In the genomic region with DNA sequence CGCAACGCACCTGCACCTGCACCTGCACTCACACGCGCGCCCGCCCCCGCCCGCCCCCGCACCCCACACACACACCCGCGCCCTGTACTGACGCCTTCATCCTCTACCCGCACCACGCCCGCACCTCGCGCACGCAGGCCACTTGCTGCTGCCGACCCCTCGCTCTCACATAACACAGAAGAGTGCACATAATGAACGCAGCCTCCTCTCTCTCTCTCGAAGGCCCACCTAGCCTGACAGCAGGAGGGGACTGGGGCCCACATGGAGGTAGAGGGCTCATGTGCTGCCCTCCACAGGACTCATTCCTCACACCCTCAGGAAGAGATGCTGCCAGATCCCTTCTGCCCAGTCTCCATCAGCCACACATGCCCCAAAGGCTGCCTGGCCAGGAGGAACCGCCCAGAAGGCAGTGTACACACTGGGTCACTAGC, we compare ENCODE assay signal across 9 cellular contexts. TPM values are rescaled to one million over a fixed set of nuclear protein-coding genes. Genes with fewer than 3 reads are reported as not detected.
DNase-seq lines count a peak whose midpoint lies in the region; ATAC-seq, FAIRE-seq and TF ChIP-seq lines count a peak whose summit lies in the region.
"Had no signal": no experiment of that assay in that cellular context is flagged by ENCODE, and none has a peak within 500 bp of the region (broad histone marks: within the 10 kb centered on the region; RNA-seq: fewer than 3 reads in every experiment).

No MANE protein-coding gene starts in this region.

- no peaks in the 10 kb centered on the region for H3K36me3 Mint-ChIP-seq in CD4-positive, alpha-beta memory T cell
- H3K36me3 Mint-ChIP-seq in IgD-negative memory B cell: peaks cover 4% of the 10 kb centered on the region
- no peaks in the 10 kb centered on the region for H3K36me3 Mint-ChIP-seq in activated T-helper 1 cell treated with anti-CD3 and anti-CD28 coated beads, Interleukin-12 subunit alpha, Interleukin-12 subunit beta, Interleukin-2, Interleukin-4 antibody, amounts not matched to agents 30 ng/mL and 10 ng/mL and 1 ng/mL, durations not matched to agents 14 hours and 24 hours and 36 hours (ENCODE audit: low read depth)

- peaks cover 20 to 32% of the 10 kb centered on the region in 2 donors for H3K27me3 Mint-ChIP-seq in CD4-positive, alpha-beta memory T cell
- peaks cover 39% of the 10 kb centered on the region for H3K27me3 Mint-ChIP-seq in IgD-negative memory B cell
- H3K27me3 Mint-ChIP-seq in activated T-helper 1 cell treated with anti-CD3 and anti-CD28 coated beads, Interleukin-12 subunit alpha, Interleukin-12 subunit beta, Interleukin-2, Interleukin-4 antibody, amounts not matched to agents 30 ng/mL and 10 ng/mL and 1 ng/mL, durations not matched to agents 14 hours and 24 hours and 36 hours (ENCODE audit: insufficient read depth): peaks cover 36% of the 10 kb centered on the region

- TF ChIP-seq EP300 in stomach (IDR thresholded peaks at IDR 0.05): no peak

- no peak for TF ChIP-seq CTCF in lung (IDR thresholded peaks at IDR 0.05; ENCODE audit: control extremely low read depth, extremely low read depth)
- no peak for TF ChIP-seq CTCF in stomach (IDR thresholded peaks at IDR 0.05)

- ATAC-seq in lung (ENCODE audit: insufficient read depth, low FRiP score): no peak
- no peak for ATAC-seq in HG02970 (IDR thresholded peaks at IDR 0.05; ENCODE audit: low FRiP score, unreplicated experiment)
- ATAC-seq in HG03565 (IDR thresholded peaks at IDR 0.05; ENCODE audit: unreplicated experiment): no peak

- H3K4me3 ChIP-seq in CD4-positive, alpha-beta memory T cell (ENCODE audit: low read length in 2 of 2): no peak overlapping the region
- H3K4me3 ChIP-seq in lung (no peak overlapping the region), stomach (peak overlapping the region in 2 of 4 donors; percentile 17 to 33)

- POLR2A ChIA-PET in CD4-positive, alpha-beta memory T cell (lab: Charles Lee; ENCODE audit: partially characterized antibody): no interaction called here

- FAIRE-seq in GM12891 (lab: Jason Lieb, UNC): no peak

- H3K27me3 ChIP-seq in CD4-positive, alpha-beta memory T cell (ENCODE audit: insufficient read depth, low read length): peaks cover 6% of the 10 kb centered on the region
- H3K27me3 ChIP-seq in lung (ENCODE audit: control insufficient read depth, insufficient read depth) (peaks cover 18% of the 10 kb centered on the region), stomach (peaks cover 9 to 66% (median 31%) of the 10 kb centered on the region in 3 donors)

- H3K27ac ChIP-seq in CD4-positive, alpha-beta memory T cell (ENCODE audit: low read depth, low read length): no peak overlapping the region
- no peak overlapping the region for H3K27ac ChIP-seq in lung (ENCODE audit: low read depth in 1 of 2, low read length in 1 of 2)
- H3K27ac ChIP-seq in stomach: no peak overlapping the region

- TF ChIP-seq POLR2A in stomach (IDR thresholded peaks at IDR 0.05) (no peak), GM12891 (IDR thresholded peaks at IDR 0.05; ENCODE audit: low read depth, low read length) (no peak)

- no peaks in the 10 kb centered on the region for H3K36me3 ChIP-seq in CD4-positive, alpha-beta memory T cell (ENCODE audit: insufficient read depth, low read length)
- H3K36me3 ChIP-seq in lung (ENCODE audit: control insufficient read depth in 2 of 2, insufficient read depth in 2 of 2, low read length in 2 of 2) (no peaks in the 10 kb centered on the region), stomach (no peaks in the 10 kb centered on the region)

- H3K4me3 Mint-ChIP-seq in CD4-positive, alpha-beta memory T cell: peak overlapping the region; percentile 33 to 88 (median 72)
- H3K4me3 Mint-ChIP-seq in IgD-negative memory B cell: peak overlapping the region; percentile 17 to 95 (median 81)
- peak overlapping the region; percentile 84 for H3K4me3 Mint-ChIP-seq in activated T-helper 1 cell treated with anti-CD3 and anti-CD28 coated beads, Interleukin-12 subunit alpha, Interleukin-12 subunit beta, Interleukin-2, Interleukin-4 antibody, amounts not matched to agents 30 ng/mL and 10 ng/mL and 1 ng/mL, durations not matched to agents 14 hours and 24 hours and 36 hours

- no peaks in the 10 kb centered on the region for H3K9me3 ChIP-seq in CD4-positive, alpha-beta memory T cell (ENCODE audit: control insufficient read depth in 1 of 2, low read length in 2 of 2)
- no peaks in the 10 kb centered on the region for H3K9me3 ChIP-seq in lung (ENCODE audit: control insufficient read depth in 2 of 2, insufficient read depth in 1 of 2, low read length in 1 of 2)
- no peaks in the 10 kb centered on the region for H3K9me3 ChIP-seq in stomach

- CTCF ChIA-PET in CD4-positive, alpha-beta memory T cell (lab: Charles Lee; ENCODE audit: partially characterized antibody): no interaction called here

- peaks cover 2 to 11% (median 5%) of the 10 kb centered on the region in 4 donors for H3K4me1 Mint-ChIP-seq in CD4-positive, alpha-beta memory T cell
- H3K4me1 Mint-ChIP-seq in IgD-negative memory B cell: peaks cover 0 to 6% (median 3%) of the 10 kb centered on the region in 3 donors
- peaks cover 4% of the 10 kb centered on the region for H3K4me1 Mint-ChIP-seq in activated T-helper 1 cell treated with anti-CD3 and anti-CD28 coated beads, Interleukin-12 subunit alpha, Interleukin-12 subunit beta, Interleukin-2, Interleukin-4 antibody, amounts not matched to agents 30 ng/mL and 10 ng/mL and 1 ng/mL, durations not matched to agents 14 hours and 24 hours and 36 hours (ENCODE audit: low read depth)

- H3K27ac Mint-ChIP-seq in CD4-positive, alpha-beta memory T cell: no peak overlapping the region
- H3K27ac Mint-ChIP-seq in IgD-negative memory B cell: no peak overlapping the region
- H3K27ac Mint-ChIP-seq in activated T-helper 1 cell treated with anti-CD3 and anti-CD28 coated beads, Interleukin-12 subunit alpha, Interleukin-12 subunit beta, Interleukin-2, Interleukin-4 antibody, amounts not matched to agents 30 ng/mL and 10 ng/mL and 1 ng/mL, durations not matched to agents 14 hours and 24 hours and 36 hours: peak overlapping the region; percentile 68

- peaks cover 0 to 5% (median 0%) of the 10 kb centered on the region in 8 donors for H3K9me3 Mint-ChIP-seq in CD4-positive, alpha-beta memory T cell
- H3K9me3 Mint-ChIP-seq in IgD-negative memory B cell: peaks cover 0 to 1% (median 0%) of the 10 kb centered on the region in 3 donors
- no peaks in the 10 kb centered on the region for H3K9me3 Mint-ChIP-seq in activated T-helper 1 cell treated with anti-CD3 and anti-CD28 coated beads, Interleukin-12 subunit alpha, Interleukin-12 subunit beta, Interleukin-2, Interleukin-4 antibody, amounts not matched to agents 30 ng/mL and 10 ng/mL and 1 ng/mL, durations not matched to agents 14 hours and 24 hours and 36 hours

- 1 to 2% methylated on average over 16 to 23 of the region's 23 CpGs for WGBS in lung, 2 donors
- 0 to 5% (median 2%) methylated on average over 3 to 23 of the region's 23 CpGs for whole genome bisulfite sequencing in stomach, 5 donors

- intact Hi-C loops in CD4-positive, alpha-beta memory T cell (cut with micrococcal nuclease): no loop called here
- intact Hi-C loops in activated T-helper 1 cell treated with anti-CD3 and anti-CD28 coated beads, Interleukin-12 subunit alpha, Interleukin-12 subunit beta, Interleukin-2, Interleukin-4 antibody, amounts not matched to agents 30 ng/mL and 10 ng/mL and 1 ng/mL, durations not matched to agents 14 hours and 24 hours and 36 hours (cut with micrococcal nuclease): no loop called here
- intact Hi-C loops in stomach (cut with DNase I; ENCODE audit: low total_unique reads): no loop called here

- DNase-seq in CD4-positive, alpha-beta memory T cell: no peak
- no peak for DNase-seq in activated T-helper 1 cell treated with anti-CD3 and anti-CD28 coated beads, Interleukin-12 subunit alpha, Interleukin-12 subunit beta, Interleukin-2, Interleukin-4 antibody, amounts not matched to agents 30 ng/mL and 10 ng/mL and 1 ng/mL, durations not matched to agents 14 hours and 24 hours and 36 hours (ENCODE audit: low spot score)
- peak; percentile 22 for DNase-seq in lung (ENCODE audit: low spot score)
- no peak for DNase-seq in stomach
- no peak for DNase-seq in GM12891 (ENCODE audit: insufficient read length, low spot score)
- DNase-seq: IMR-90 had no signal

- H3K4me1 ChIP-seq in CD4-positive, alpha-beta memory T cell (ENCODE audit: insufficient read depth, low read length): no peaks in the 10 kb centered on the region
- peaks cover 0 to 4% of the 10 kb centered on the region in 2 donors for H3K4me1 ChIP-seq in lung (ENCODE audit: control insufficient read depth in 2 of 2, insufficient read depth in 2 of 2, low read length in 2 of 2)
- peaks cover 3 to 13% (median 10%) of the 10 kb centered on the region in 4 donors for H3K4me1 ChIP-seq in stomach

TF ChIP-seq in GM12891, 5 proteins besides CTCF, POLR2A, EP300 and RAD21:
- TF ChIP-seq SPI1 (IDR thresholded peaks at IDR 0.05; ENCODE audit: low read depth, low read length) (no peak), POLR2AphosphoS5 (IDR thresholded peaks at IDR 0.05; ENCODE audit: low read depth, low read length) (no peak), TAF1 (IDR thresholded peaks at IDR 0.05; ENCODE audit: low read depth, low read length) (no peak), PAX5 (IDR thresholded peaks at IDR 0.05; ENCODE audit: insufficient read depth, low read length, severe bottlenecking) (no peak), POU2F2 (IDR thresholded peaks at IDR 0.05; ENCODE audit: low read depth, low read length) (no peak)

RNA-seq across cellular contexts. Expression of gene CAMK2B, which starts 0.4 kb away (rescaled TPM):
- total RNA-seq in CD4-positive, alpha-beta memory T cell: not detected
- polyA plus RNA-seq in CD4-positive, alpha-beta memory T cell: not detected
- polyA plus RNA-seq in IgD-negative memory B cell (not detected), lung (under 1 TPM; 0.12 to 0.25 TPM), stomach (10 to 100 TPM in 1 of 3 donors, 1 to 10 TPM in 2; 2.9 to 28.4 (median 6.2) TPM)
- 0.47 and 0.76 TPM in 2 replicates for total RNA-seq in activated T-helper 1 cell treated with anti-CD3 and anti-CD28 coated beads, Interleukin-12 subunit alpha, Interleukin-12 subunit beta, Interleukin-2, Interleukin-4 antibody, amounts not matched to agents 30 ng/mL and 10 ng/mL and 1 ng/mL, durations not matched to agents 14 hours and 24 hours and 36 hours
- total RNA-seq in lung (under 1 TPM; 0.40 to 0.80 TPM), stomach (1 to 10 TPM in 2 of 5 donors, under 1 TPM in 1, not detected in 2; 0.92 to 7.6 (median 4.6) TPM)
- 0.65 TPM for polyA plus RNA-seq in GM12891 (2012; ENCODE audit: low read depth, missing spikeins)
